In genomic region chr19:56314584-56315075, GRCh38 we compare ENCODE assay signal across 8 cellular contexts. TPM values are rescaled to one million over a fixed set of nuclear protein-coding genes. Genes with fewer than 3 reads are reported as not detected.
A peak's percentile ranks its signal among the peaks of the same experiment; 100 is the strongest.
DNase-seq lines count a peak whose midpoint lies in the region; ATAC-seq, FAIRE-seq and TF ChIP-seq lines count a peak whose summit lies in the region.

A gene with protein sequence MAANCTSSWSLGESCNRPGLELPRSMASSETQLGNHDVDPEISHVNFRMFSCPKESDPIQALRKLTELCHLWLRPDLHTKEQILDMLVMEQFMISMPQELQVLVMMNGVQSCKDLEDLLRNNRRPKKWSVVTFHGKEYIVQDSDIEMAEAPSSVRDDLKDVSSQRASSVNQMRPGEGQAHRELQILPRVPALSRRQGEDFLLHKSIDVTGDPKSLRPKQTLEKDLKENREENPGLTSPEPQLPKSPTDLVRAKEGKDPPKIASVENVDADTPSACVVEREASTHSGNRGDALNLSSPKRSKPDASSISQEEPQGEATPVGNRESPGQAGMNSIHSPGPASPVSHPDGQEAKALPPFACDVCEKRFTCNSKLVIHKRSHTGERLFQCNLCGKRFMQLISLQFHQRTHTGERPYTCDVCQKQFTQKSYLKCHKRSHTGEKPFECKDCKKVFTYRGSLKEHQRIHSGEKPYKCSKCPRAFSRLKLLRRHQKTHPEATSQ (minus strand): TSS chr19:56314839. CDS start chr19:56225046, 89,793 bp downstream.

- ATAC-seq in HG02973 (IDR thresholded peaks at IDR 0.05; ENCODE audit: unreplicated experiment) (peak; percentile 68), psoas muscle (peak; percentile 92 to 95 (median 93))

- TF ChIP-seq CTCF in right atrium auricular region (IDR thresholded peaks at IDR 0.05) (no peak), psoas muscle (IDR thresholded peaks at IDR 0.05) (no peak)

- intact Hi-C loops in T-helper 2 cell treated with Interferon-gamma antibody and Interleukin-4, amounts not matched to agents 100 ng/mL and 5 ng/mL, for 36 hours (cut with micrococcal nuclease): loop anchor here (1.0 to 10.0 kb wide), 7 partner anchors 79 to 1964 kb away; partner anchors contain the start of genes U2AF2, ZNF444, ZNF470 and ZNF524
- intact Hi-C loops in psoas muscle (cut with DNase I): no loop called here

- H3K4me1 ChIP-seq in right atrium auricular region: peaks cover 0 to 14% of the 10 kb centered on the region in 2 donors
- H3K4me1 ChIP-seq in psoas muscle: peaks cover 6% of the 10 kb centered on the region

- H3K9me3 ChIP-seq in right atrium auricular region (no peaks in the 10 kb centered on the region), psoas muscle (no peaks in the 10 kb centered on the region)

- DNase-seq in GM18507 (ENCODE audit: extremely low spot score, insufficient read length, low read depth) (peak; percentile 93), NCI-H1930 (lab: John Stamatoyannopoulos, UW) (peak; percentile 95 to 96), anterior cingulate cortex (lab: John Stamatoyannopoulos, UW) (peak; percentile 88 to 100 (median 99)), right atrium auricular region (ENCODE audit: low spot score) (peak; percentile 96), psoas muscle (peak; percentile 97 to 99), urothelium cell line (ENCODE audit: low spot score) (peak; percentile 96)

- H3K27me3 ChIP-seq in right atrium auricular region (no peaks in the 10 kb centered on the region), psoas muscle (ENCODE audit: insufficient read depth in 3 of 3, low read length in 2 of 3) (no peaks in the 10 kb centered on the region)

- H3K27ac ChIP-seq in right atrium auricular region (peak within 1 kb of the TSS; percentile 91 to 97), psoas muscle (peak within 1 kb of the TSS; percentile 94)

- H3K4me3 ChIP-seq in right atrium auricular region (peak within 1 kb of the TSS; percentile 53 to 70), psoas muscle (peak within 1 kb of the TSS; percentile 77)

- no peak for FAIRE-seq in GM18507 (lab: Jason Lieb, UNC)
- peak; percentile 61 for FAIRE-seq in urothelium cell line (lab: Jason Lieb, UNC)

- H3K36me3 ChIP-seq in right atrium auricular region (peaks cover 3% of the 10 kb centered on the region), psoas muscle (ENCODE audit: insufficient read depth in 1 of 2, low read depth in 1 of 2) (peaks cover 0 to 26% of the 10 kb centered on the region in 2 donors)

- WGBS in psoas muscle, 3 donors: 0 to 1% (median 0%) methylated on average over 30 to 34 of the region's 34 CpGs

RNA-seq across cellular contexts. Expression of the gene that starts here (rescaled TPM):
- 10.0 and 10.1 TPM in 2 replicates for total RNA-seq in T-helper 2 cell treated with Interferon-gamma antibody and Interleukin-4, amounts not matched to agents 100 ng/mL and 5 ng/mL, for 36 hours
- total RNA-seq in right atrium auricular region (1 to 10 TPM; 3.0 to 9.5 TPM), psoas muscle (10 to 100 TPM in 3 of 4 donors, 1 to 10 TPM in 1; 9.1 to 16.3 (median 10.9) TPM)
- polyA plus RNA-seq in psoas muscle: 10 to 100 TPM in 1 of 3 donors, 1 to 10 TPM in 2; 3.8 to 13.1 (median 9.9) TPM

Comparison
In these comparisons a context has a peak if more than half of its experiments do, and no peak if none do; other contexts are left out.
1. Peak in every context shown above with its lines: DNase-seq, ATAC-seq, H3K4me3 ChIP-seq and H3K27ac ChIP-seq.